9 cellular contexts compared by ENCODE assay signal in the genomic region with DNA sequence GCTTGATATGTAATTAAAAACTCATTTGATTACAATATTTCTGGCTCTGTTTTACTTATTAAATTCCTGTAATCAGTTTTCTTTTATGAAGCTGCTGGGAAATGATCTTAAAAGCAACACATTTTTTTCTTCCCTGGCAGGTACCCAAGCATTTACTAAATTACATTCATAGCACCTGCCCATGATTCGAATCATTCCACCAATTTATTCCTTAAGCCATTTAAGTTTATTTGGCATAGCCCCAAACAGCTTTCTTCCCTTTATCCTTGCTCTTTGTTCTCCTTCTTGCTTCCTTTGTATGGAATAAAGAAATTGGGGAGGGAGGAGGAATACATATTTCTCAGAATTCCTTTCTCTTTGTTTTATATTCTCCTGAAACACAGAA.
DNase-seq lines count a peak whose midpoint lies in the region; ATAC-seq and TF ChIP-seq lines count a peak whose summit lies in the region.
"Had no signal": no experiment of that assay in that cellular context is flagged by ENCODE, and none has a peak within 500 bp of the region (broad histone marks: within the 10 kb centered on the region; RNA-seq: fewer than 3 reads in every experiment).

No MANE protein-coding gene starts in this region.

- CTCF ChIA-PET in activated CD4-positive, alpha-beta T cell treated with anti-CD3 and anti-CD28 coated beads for 36 hours (lab: Charles Lee), result interaction anchor here (0.6 kb wide), 1 partner anchor 25 kb away, joined by 4 read pairs; no protein-coding TSS in a partner anchor
- CTCF ChIA-PET in CD4-positive, alpha-beta memory T cell (lab: Charles Lee; ENCODE audit: partially characterized antibody), result no interaction called here

- intact Hi-C loops in activated CD4-positive, alpha-beta T cell treated with anti-CD3 and anti-CD28 coated beads for 36 hours (cut with DNase I, micrococcal nuclease), result no loop called here
- intact Hi-C loops in stomach (cut with DNase I; ENCODE audit: low total_unique reads) (no loop called here), aorta (cut with DNase I) (no loop called here), prostate gland (cut with DNase I) (no loop called here)
- intact Hi-C loops in CD4-positive, alpha-beta memory T cell (cut with micrococcal nuclease), result no loop called here

- WGBS in stomach, 5 donors, result 39 to 60% (median 42%) methylated on average over 1 of the region's 1 CpG
- 63 to 68% methylated on average over 1 of the region's 1 CpG for WGBS in aorta, 2 donors
- 58% methylated on average over 1 of the region's 1 CpG for WGBS in prostate gland

- no peak for TF ChIP-seq POLR2A in stomach (IDR thresholded peaks at IDR 0.05)
- TF ChIP-seq POLR2A in prostate gland (IDR thresholded peaks at IDR 0.05), result no peak

- H3K9me3 Mint-ChIP-seq in activated CD4-positive, alpha-beta T cell treated with anti-CD3 and anti-CD28 coated beads for 36 hours (ENCODE audit: low read depth), result no peaks in the 10 kb centered on the region
- H3K9me3 Mint-ChIP-seq in CD4-positive, alpha-beta memory T cell, result peaks cover 0 to 1% (median 0%) of the 10 kb centered on the region in 8 donors
- H3K9me3 Mint-ChIP-seq: activated naive CD4-positive, alpha-beta T cell treated with anti-CD3 and anti-CD28 coated beads for 36 hours had no signal

- no peak for DNase-seq in activated CD4-positive, alpha-beta T cell treated with anti-CD3 and anti-CD28 coated beads for 36 hours
- DNase-seq in activated CD4-positive, alpha-beta T cell treated with anti-CD3 and anti-CD28 coated beads for 4 hours, result no peak
- DNase-seq in NCI-H69 (lab: John Stamatoyannopoulos, UW), result peak; percentile 69
- no peak for DNase-seq in stomach
- DNase-seq in aorta, result no peak
- DNase-seq in CD4-positive, alpha-beta memory T cell, result no peak
- DNase-seq in prostate gland (ENCODE audit: low spot score), result no peak
- DNase-seq: activated naive CD4-positive, alpha-beta T cell treated with anti-CD3 and anti-CD28 coated beads for 36 hours had no signal

- POLR2A ChIA-PET in activated CD4-positive, alpha-beta T cell treated with anti-CD3 and anti-CD28 coated beads for 36 hours (lab: Charles Lee), result no interaction called here
- POLR2A ChIA-PET in CD4-positive, alpha-beta memory T cell (lab: Charles Lee; ENCODE audit: partially characterized antibody), result no interaction called here

- H3K36me3 ChIP-seq in iPS-15b (ENCODE audit: control insufficient read depth, insufficient read depth, low read length) (no peaks in the 10 kb centered on the region), stomach (no peaks in the 10 kb centered on the region), aorta (ENCODE audit: control insufficient read depth in 1 of 2, insufficient read depth in 2 of 2, low read length in 1 of 2) (no peaks in the 10 kb centered on the region), prostate gland (no peaks in the 10 kb centered on the region)
- no peaks in the 10 kb centered on the region for H3K36me3 ChIP-seq in CD4-positive, alpha-beta memory T cell (ENCODE audit: insufficient read depth, low read length)

- H3K4me1 ChIP-seq in iPS-15b (ENCODE audit: control insufficient read depth, insufficient read depth, low read length) (no peaks in the 10 kb centered on the region), stomach (no peaks in the 10 kb centered on the region), aorta (ENCODE audit: control insufficient read depth in 1 of 2, insufficient read depth in 2 of 2, low read length in 2 of 2) (no peaks in the 10 kb centered on the region), prostate gland (replicated peaks) (no peaks in the 10 kb centered on the region)
- no peaks in the 10 kb centered on the region for H3K4me1 ChIP-seq in CD4-positive, alpha-beta memory T cell (ENCODE audit: insufficient read depth, low read length)

- no peaks in the 10 kb centered on the region for H3K36me3 Mint-ChIP-seq in activated CD4-positive, alpha-beta T cell treated with anti-CD3 and anti-CD28 coated beads for 36 hours (ENCODE audit: low read depth)
- H3K36me3 Mint-ChIP-seq in CD4-positive, alpha-beta memory T cell, result no peaks in the 10 kb centered on the region

- H3K9me3 ChIP-seq in iPS-15b (ENCODE audit: control insufficient read depth, insufficient read depth, low read length) (no peaks in the 10 kb centered on the region), stomach (no peaks in the 10 kb centered on the region), aorta (ENCODE audit: control insufficient read depth, low read length) (no peaks in the 10 kb centered on the region), prostate gland (no peaks in the 10 kb centered on the region)
- H3K9me3 ChIP-seq in CD4-positive, alpha-beta memory T cell (ENCODE audit: control insufficient read depth in 1 of 2, low read length in 2 of 2), result no peaks in the 10 kb centered on the region

- no peak overlapping the region for H3K9ac ChIP-seq in iPS-15b (ENCODE audit: low read depth, low read length)

- H3K27me3 Mint-ChIP-seq in activated CD4-positive, alpha-beta T cell treated with anti-CD3 and anti-CD28 coated beads for 36 hours, result peaks cover 2% of the 10 kb centered on the region
- H3K27me3 Mint-ChIP-seq in CD4-positive, alpha-beta memory T cell, result peaks cover 9 to 17% of the 10 kb centered on the region in 2 donors

- H3K4me3 Mint-ChIP-seq in activated CD4-positive, alpha-beta T cell treated with anti-CD3 and anti-CD28 coated beads for 36 hours, result peak overlapping the region; percentile 12
- H3K4me3 Mint-ChIP-seq in CD4-positive, alpha-beta memory T cell, result no peak overlapping the region
- H3K4me3 Mint-ChIP-seq: activated naive CD4-positive, alpha-beta T cell treated with anti-CD3 and anti-CD28 coated beads for 36 hours had no signal

- H3K27ac Mint-ChIP-seq in activated CD4-positive, alpha-beta T cell treated with anti-CD3 and anti-CD28 coated beads for 36 hours, result no peak overlapping the region
- no peak overlapping the region for H3K27ac Mint-ChIP-seq in CD4-positive, alpha-beta memory T cell
- H3K27ac Mint-ChIP-seq: activated naive CD4-positive, alpha-beta T cell treated with anti-CD3 and anti-CD28 coated beads for 36 hours had no signal

- H3K4me1 Mint-ChIP-seq in activated CD4-positive, alpha-beta T cell treated with anti-CD3 and anti-CD28 coated beads for 36 hours, result no peaks in the 10 kb centered on the region
- H3K4me1 Mint-ChIP-seq in CD4-positive, alpha-beta memory T cell, result no peaks in the 10 kb centered on the region

- H3K27ac ChIP-seq in stomach, result no peak overlapping the region
- H3K27ac ChIP-seq in aorta (ENCODE audit: low read depth in 1 of 2, low read length in 2 of 2), result no peak overlapping the region
- no peak overlapping the region for H3K27ac ChIP-seq in CD4-positive, alpha-beta memory T cell (ENCODE audit: low read depth, low read length)
- H3K27ac ChIP-seq in prostate gland, result no peak overlapping the region

- TF ChIP-seq CTCF in stomach (IDR thresholded peaks at IDR 0.05) (no peak), prostate gland (IDR thresholded peaks at IDR 0.05) (no peak)

- no peak for TF ChIP-seq EP300 in stomach (IDR thresholded peaks at IDR 0.05)

- no peak for ATAC-seq in activated CD4-positive, alpha-beta T cell treated with anti-CD3 and anti-CD28 coated beads for 36 hours
- no peak for ATAC-seq in aorta (ENCODE audit: low FRiP score)

- H3K27me3 ChIP-seq in iPS-15b (ENCODE audit: control insufficient read depth, insufficient read depth, low read length) (peaks cover 3% of the 10 kb centered on the region), stomach (peaks cover 0 to 4% (median 0%) of the 10 kb centered on the region in 3 donors), aorta (ENCODE audit: control insufficient read depth in 1 of 2, insufficient read depth in 2 of 2, low read length in 1 of 2) (no peaks in the 10 kb centered on the region), prostate gland (replicated peaks; ENCODE audit: insufficient read depth) (no peaks in the 10 kb centered on the region)
- peaks cover 7% of the 10 kb centered on the region for H3K27me3 ChIP-seq in CD4-positive, alpha-beta memory T cell (ENCODE audit: insufficient read depth, low read length)

- peak overlapping the region; percentile 2 for H3K4me3 ChIP-seq in iPS-15b (ENCODE audit: low read depth, low read length)
- H3K4me3 ChIP-seq in stomach, result peak overlapping the region; percentile 5 to 10 (median 6)
- H3K4me3 ChIP-seq in aorta (ENCODE audit: low read length in 2 of 2), result peak overlapping the region in 1 of 2 donors; percentile 79
- H3K4me3 ChIP-seq in CD4-positive, alpha-beta memory T cell (ENCODE audit: low read length in 2 of 2), result no peak overlapping the region
- no peak overlapping the region for H3K4me3 ChIP-seq in prostate gland

Comparison
In these comparisons a context has a peak if more than half of its experiments do, and no peak if none do; other contexts are left out.
1. H3K4me3 ChIP-seq: peak in iPS-15b (single experiment) and stomach (4 of 4); none in CD4-positive, alpha-beta memory T cell (0 of 2) and prostate gland (0 of 2).